Comparison of ENCODE assay signal across 10 cellular contexts in the genomic region with DNA sequence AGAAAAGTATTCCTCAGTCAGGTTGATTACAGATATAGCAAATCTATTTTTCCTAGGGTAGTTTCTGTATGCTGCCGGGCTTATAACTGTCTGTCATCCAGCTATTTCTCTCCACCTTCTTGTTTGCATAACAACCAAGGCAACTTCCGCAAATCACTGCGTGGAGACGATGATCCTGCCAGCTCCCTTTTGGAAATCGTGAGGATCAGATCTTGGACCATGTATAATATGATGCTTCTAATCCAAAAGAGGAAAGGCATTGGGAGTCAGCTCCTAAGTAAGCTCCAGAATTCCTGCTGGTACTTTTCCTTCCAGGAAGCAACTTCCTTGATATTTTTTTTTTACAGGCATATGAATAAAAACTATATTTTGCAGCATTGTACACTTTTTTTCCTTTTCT. TPM values are rescaled to one million over a fixed set of nuclear protein-coding genes. Genes with fewer than 3 reads are reported as not detected.
A peak's percentile ranks its signal among the peaks of the same experiment; 100 is the strongest.
DNase-seq lines count a peak whose midpoint lies in the region; ATAC-seq and TF ChIP-seq lines count a peak whose summit lies in the region.
"Had no signal": no experiment of that assay in that cellular context is flagged by ENCODE, and none has a peak within 500 bp of the region (broad histone marks: within the 10 kb centered on the region; RNA-seq: fewer than 3 reads in every experiment).

No MANE protein-coding gene starts in this region.

- H3K36me3 ChIP-seq in ACC112 (ENCODE audit: insufficient read depth, low read length): peaks cover 28% of the 10 kb centered on the region
- peaks cover 3% of the 10 kb centered on the region for H3K36me3 ChIP-seq in fibroblast of lung (ENCODE audit: control insufficient read depth, insufficient read depth, low read length)

- peak overlapping the region; percentile 73 for H3K4me2 ChIP-seq in fibroblast of lung (ENCODE audit: extremely low read depth, insufficient read depth, low read length)

- H3K27me3 Mint-ChIP-seq in nephron (ENCODE audit: low read depth): no peaks in the 10 kb centered on the region

- peak overlapping the region; percentile 7 to 55 (median 38) for H3K27ac Mint-ChIP-seq in nephron

- H2AFZ ChIP-seq in ACC112 (ENCODE audit: low read length, unreplicated experiment) (peak overlapping the region; percentile 52), fibroblast of lung (ENCODE audit: low read length) (peak overlapping the region; percentile 2)

- DNase-seq in NCI-H748 treated with DMSO at 0.1 percent for 48 hours (lab: John Stamatoyannopoulos, UW) (peak; percentile 44), fibroblast of lung (ENCODE audit: low read depth in 2 of 2) (peak in 1 of 2 donors; percentile 60), DMS 273 (lab: John Stamatoyannopoulos, UW; ENCODE audit: unreplicated experiment) (no peak), SW 1271 (lab: John Stamatoyannopoulos, UW) (no peak)
- DNase-seq: activated CD4-positive, alpha-beta T cell treated with anti-CD3 and anti-CD28 coated beads for 48 hours had no signal

- H3K79me2 ChIP-seq in ACC112 (ENCODE audit: control insufficient read depth, insufficient read depth, low read length, unreplicated experiment) (peaks cover 46% of the 10 kb centered on the region), fibroblast of lung (ENCODE audit: control insufficient read depth, insufficient read depth, low read length) (peaks cover 19% of the 10 kb centered on the region)

- H3K27me3 ChIP-seq in ACC112 (ENCODE audit: insufficient read depth, low read length): no peaks in the 10 kb centered on the region
- H3K27me3 ChIP-seq in fibroblast of lung (ENCODE audit: control insufficient read depth, insufficient read depth, low read length): no peaks in the 10 kb centered on the region

- TF ChIP-seq CTCF in fibroblast of lung (conservative IDR thresholded peaks at IDR 0.05 in 1 of 2, IDR thresholded peaks at IDR 0.05 in 1 of 2; ENCODE audit: low read depth in 1 of 2, low read length in 2 of 2) (no peak), nephron (IDR thresholded peaks at IDR 0.05; ENCODE audit: unreplicated experiment in 3 of 3) (no peak)

- peaks cover 23% of the 10 kb centered on the region for H3K4me1 ChIP-seq in ACC112 (ENCODE audit: control insufficient read depth, insufficient read depth, low read length, unreplicated experiment)
- no peaks in the 10 kb centered on the region for H3K4me1 ChIP-seq in fibroblast of lung (ENCODE audit: control insufficient read depth, extremely low read depth, insufficient read depth, low read length)

- peaks cover 23% of the 10 kb centered on the region for H3K4me1 Mint-ChIP-seq in nephron

- peak overlapping the region; percentile 87 for H3K4me3 ChIP-seq in ACC112 (ENCODE audit: low read depth, low read length)
- peak overlapping the region; percentile 36 to 94 (median 62) for H3K4me3 ChIP-seq in fibroblast of lung (replicated peaks in 1 of 4; ENCODE audit: control extremely low read depth in 1 of 4, insufficient read depth in 1 of 4, low read depth in 3 of 4, low read length in 4 of 4)

- H3K27ac ChIP-seq in ACC112 (ENCODE audit: low read depth, low read length): peak overlapping the region; percentile 56
- H3K27ac ChIP-seq in fibroblast of lung (ENCODE audit: insufficient read depth, low read length): peak overlapping the region; percentile 30

- no peaks in the 10 kb centered on the region for H3K9me3 Mint-ChIP-seq in nephron

- peaks cover 6% of the 10 kb centered on the region for H3K36me3 Mint-ChIP-seq in nephron (ENCODE audit: low read depth)

- H3K4me3 Mint-ChIP-seq in nephron: peak overlapping the region; percentile 68 to 83 (median 74)

- H3K9ac ChIP-seq in fibroblast of lung (ENCODE audit: insufficient read depth, low read length): no peak overlapping the region

- H4K20me1 ChIP-seq in fibroblast of lung (ENCODE audit: control insufficient read depth, extremely low read depth, insufficient read depth, low read length): no peaks in the 10 kb centered on the region

- ATAC-seq in esophagus mucosa: no peak
- ATAC-seq in GM21737 (IDR thresholded peaks at IDR 0.05; ENCODE audit: unreplicated experiment): no peak
- ATAC-seq: left colon had no signal

- no peaks in the 10 kb centered on the region for H3K9me3 ChIP-seq in fibroblast of lung (ENCODE audit: control insufficient read depth, insufficient read depth, low read depth, low read length)

RNA-seq across cellular contexts. Expression of gene RGS4, which starts 0.4 kb away (rescaled TPM):
- 36.5 and 63.3 TPM in 2 replicates for total RNA-seq in fibroblast of lung
- polyA plus RNA-seq in fibroblast of lung: 80.2 and 170 TPM in 2 replicates
- 58.5 and 138 TPM in 2 replicates for polyA plus RNA-seq in fibroblast of lung (2012)
- 19.0 and 54.2 TPM in 2 replicates for polyA minus RNA-seq in fibroblast of lung (ENCODE audit: low replicate concordance)
- total RNA-seq in esophagus mucosa: 0.16 TPM

Comparison
In these comparisons a context has a peak if more than half of its experiments do, and no peak if none do; other contexts are left out.
1. RNA of gene RGS4, which starts 0.4 kb away (total RNA-seq): 36.5 to 63.3 TPM in fibroblast of lung; 0.16 TPM in esophagus mucosa (single experiment); every median in the first group is over 10 times any median in the second.